9 cellular contexts compared by ENCODE assay signal in the genomic region with DNA sequence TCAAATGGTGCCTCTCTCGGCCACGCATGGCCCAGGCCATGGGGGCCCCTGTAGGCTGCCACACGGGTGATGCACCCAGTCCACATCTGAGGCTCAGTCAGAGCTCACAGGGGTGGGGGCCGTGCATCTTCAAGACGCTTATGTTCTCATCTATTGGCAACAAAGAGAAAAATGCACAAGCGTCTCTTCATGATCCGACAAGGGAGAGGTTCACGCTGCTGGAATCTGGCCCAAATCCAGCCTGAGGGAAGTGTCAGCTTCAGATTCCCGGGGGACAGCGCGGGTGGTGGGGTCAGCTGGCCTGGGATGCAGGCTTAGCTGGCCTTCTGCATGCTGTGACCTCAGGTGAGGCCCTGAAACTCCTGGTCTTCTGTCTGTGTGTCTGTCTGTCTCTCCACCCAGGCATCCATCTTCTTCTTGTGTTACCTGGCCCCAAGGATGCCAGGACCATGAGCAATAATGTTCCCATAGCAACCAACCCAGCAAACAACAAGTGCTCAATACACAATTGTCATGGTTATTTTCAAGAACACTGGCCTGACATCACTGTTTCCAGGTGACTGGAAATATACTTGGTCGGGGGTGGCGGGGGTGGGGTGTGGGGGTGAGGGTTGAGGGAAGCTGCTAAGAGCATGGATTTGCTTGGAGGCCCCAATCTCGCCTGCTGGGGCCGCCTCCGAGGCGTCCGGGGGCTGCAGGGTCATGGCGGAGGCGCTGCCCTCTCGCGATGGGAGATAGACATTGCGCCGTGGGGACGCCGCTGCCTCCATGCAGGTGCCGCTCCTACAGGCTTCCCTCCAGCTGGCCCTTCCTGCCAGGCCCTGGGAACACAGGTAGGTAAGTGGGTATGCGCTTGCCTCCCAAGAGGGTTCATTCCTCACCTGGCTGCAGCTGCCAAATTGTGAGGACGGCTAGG. TPM values are rescaled to one million over a fixed set of nuclear protein-coding genes. Genes with fewer than 3 reads are reported as not detected.
DNase-seq lines count a peak whose midpoint lies in the region; ATAC-seq and TF ChIP-seq lines count a peak whose summit lies in the region.
"Had no signal": no experiment of that assay in that cellular context is flagged by ENCODE, and none has a peak within 500 bp of the region (broad histone marks: within the 10 kb centered on the region; RNA-seq: fewer than 3 reads in every experiment).

No MANE protein-coding gene starts in this region.

- H3K36me3 Mint-ChIP-seq in activated naive CD8-positive, alpha-beta T cell treated with anti-CD3 and anti-CD28 coated beads, Interleukin-2, amount 50 U/mL, for 24 hours (ENCODE audit: low read depth): no peaks in the 10 kb centered on the region

- peaks cover 3% of the 10 kb centered on the region for H3K4me1 Mint-ChIP-seq in activated naive CD8-positive, alpha-beta T cell treated with anti-CD3 and anti-CD28 coated beads, Interleukin-2, amount 50 U/mL, for 24 hours

- no peaks in the 10 kb centered on the region for H3K27me3 Mint-ChIP-seq in activated naive CD8-positive, alpha-beta T cell treated with anti-CD3 and anti-CD28 coated beads, Interleukin-2, amount 50 U/mL, for 24 hours

- no peak for ATAC-seq in activated naive CD8-positive, alpha-beta T cell treated with anti-CD3 and anti-CD28 coated beads, Interleukin-2, amount 50 U/mL, for 24 hours
- no peak for ATAC-seq in activated CD4-positive, CD25-positive, alpha-beta regulatory T cell treated with anti-CD3 and anti-CD28 coated beads, Interleukin-2, amount 50 U/mL, for 24 hours

- H4K20me1 ChIP-seq in BLaER1: no peaks in the 10 kb centered on the region

- TF ChIP-seq POLR2A in esophagus muscularis mucosa (IDR thresholded peaks at IDR 0.05; ENCODE audit: low read depth): no peak

- H3K27ac Mint-ChIP-seq in activated naive CD8-positive, alpha-beta T cell treated with anti-CD3 and anti-CD28 coated beads, Interleukin-2, amount 50 U/mL, for 24 hours: no peak overlapping the region

- no peak for TF ChIP-seq EP300 in esophagus muscularis mucosa (IDR thresholded peaks at IDR 0.05)

- H3K4me2 ChIP-seq in BLaER1: peak overlapping the region; percentile 79

- no peak overlapping the region for H3K9ac ChIP-seq in BLaER1

- H3K36me3 ChIP-seq in BLaER1 (no peaks in the 10 kb centered on the region), esophagus muscularis mucosa (peaks cover 0 to 4% (median 0%) of the 10 kb centered on the region in 4 donors)

- H3K4me1 ChIP-seq in BLaER1 (peaks cover 87% of the 10 kb centered on the region), esophagus muscularis mucosa (peaks cover 9 to 24% (median 16%) of the 10 kb centered on the region in 4 donors)

- peak; percentile 27 for DNase-seq in activated naive CD8-positive, alpha-beta T cell treated with anti-CD3 and anti-CD28 coated beads, Interleukin-2, amount 50 U/mL, for 24 hours
- DNase-seq in islet precursor cell (peak; percentile 86), esophagus muscularis mucosa (ENCODE audit: extremely low spot score) (no peak), T-helper 1 cell (no peak), GDM1 (lab: John Stamatoyannopoulos, UW) (no peak)
- DNase-seq: NK-92 treated with Interleukin-12 subunit alpha and Interleukin-12 subunit beta, amount 100 ng/mL, for 24 hours had no signal

- intact Hi-C loops in esophagus muscularis mucosa (cut with DNase I): no loop called here

- H3K27ac ChIP-seq in BLaER1 (no peak overlapping the region), esophagus muscularis mucosa (replicated peaks in 1 of 4) (no peak overlapping the region)

- H3K9me3 ChIP-seq in BLaER1 (no peaks in the 10 kb centered on the region), esophagus muscularis mucosa (no peaks in the 10 kb centered on the region)

- TF ChIP-seq CTCF in GM12874 (IDR thresholded peaks at IDR 0.05; ENCODE audit: insufficient read depth, low read depth, low read length) (peak; percentile 45), esophagus muscularis mucosa (IDR thresholded peaks at IDR 0.05) (no peak)

- no peak overlapping the region for H3K4me3 ChIP-seq in BLaER1
- H3K4me3 ChIP-seq in esophagus muscularis mucosa: no peak overlapping the region

- 45% methylated on average over 25 of the region's 29 CpGs for WGBS in esophagus muscularis mucosa

- H3K27me3 ChIP-seq in BLaER1 (peaks cover 14% of the 10 kb centered on the region), esophagus muscularis mucosa (peaks cover 0 to 8% (median 0%) of the 10 kb centered on the region in 4 donors)

- H3K9me3 Mint-ChIP-seq in activated naive CD8-positive, alpha-beta T cell treated with anti-CD3 and anti-CD28 coated beads, Interleukin-2, amount 50 U/mL, for 24 hours: no peaks in the 10 kb centered on the region

- no peak overlapping the region for H3K4me3 Mint-ChIP-seq in activated naive CD8-positive, alpha-beta T cell treated with anti-CD3 and anti-CD28 coated beads, Interleukin-2, amount 50 U/mL, for 24 hours

RNA-seq across cellular contexts. Expression of a gene that starts 48.3 kb away (rescaled TPM):
- 10 to 100 TPM in 1 of 4 donors, 1 to 10 TPM in 3; 4.2 to 28.5 (median 8.7) TPM for total RNA-seq in esophagus muscularis mucosa

Comparison
In these comparisons a context has a peak if more than half of its experiments do, and no peak if none do; other contexts are left out.
1. DNase-seq: peak in activated naive CD8-positive, alpha-beta T cell treated with anti-CD3 and anti-CD28 coated beads, Interleukin-2, amount 50 U/mL, for 24 hours (single experiment) and islet precursor cell (single experiment); none in esophagus muscularis mucosa (single experiment), T-helper 1 cell (0 of 5) and GDM1 (single experiment).